6 cellular contexts compared by ENCODE assay signal in genomic region chr4:8061573-8061972, GRCh38.
"Had no signal": no experiment of that assay in that cellular context is flagged by ENCODE, and none has a peak within 500 bp of the region (broad histone marks: within the 10 kb centered on the region; RNA-seq: fewer than 3 reads in every experiment).

No MANE protein-coding gene starts in this region.

- ATAC-seq: K562 had no signal

- H3K27ac ChIP-seq: GM23248 had no signal

- DNase-seq: GM23248, GOT3, H9, HCEC 1CT, IMR-90 had no signal

- H3K4me3 Mint-ChIP-seq: H9 had no signal

- H3K4me3 ChIP-seq: GM23248, K562 had no signal

- H2AFZ ChIP-seq: GM23248 had no signal

- H3K9ac ChIP-seq: GM23248 had no signal
